ENCODE assay signal across 8 cellular contexts in the genomic region with DNA sequence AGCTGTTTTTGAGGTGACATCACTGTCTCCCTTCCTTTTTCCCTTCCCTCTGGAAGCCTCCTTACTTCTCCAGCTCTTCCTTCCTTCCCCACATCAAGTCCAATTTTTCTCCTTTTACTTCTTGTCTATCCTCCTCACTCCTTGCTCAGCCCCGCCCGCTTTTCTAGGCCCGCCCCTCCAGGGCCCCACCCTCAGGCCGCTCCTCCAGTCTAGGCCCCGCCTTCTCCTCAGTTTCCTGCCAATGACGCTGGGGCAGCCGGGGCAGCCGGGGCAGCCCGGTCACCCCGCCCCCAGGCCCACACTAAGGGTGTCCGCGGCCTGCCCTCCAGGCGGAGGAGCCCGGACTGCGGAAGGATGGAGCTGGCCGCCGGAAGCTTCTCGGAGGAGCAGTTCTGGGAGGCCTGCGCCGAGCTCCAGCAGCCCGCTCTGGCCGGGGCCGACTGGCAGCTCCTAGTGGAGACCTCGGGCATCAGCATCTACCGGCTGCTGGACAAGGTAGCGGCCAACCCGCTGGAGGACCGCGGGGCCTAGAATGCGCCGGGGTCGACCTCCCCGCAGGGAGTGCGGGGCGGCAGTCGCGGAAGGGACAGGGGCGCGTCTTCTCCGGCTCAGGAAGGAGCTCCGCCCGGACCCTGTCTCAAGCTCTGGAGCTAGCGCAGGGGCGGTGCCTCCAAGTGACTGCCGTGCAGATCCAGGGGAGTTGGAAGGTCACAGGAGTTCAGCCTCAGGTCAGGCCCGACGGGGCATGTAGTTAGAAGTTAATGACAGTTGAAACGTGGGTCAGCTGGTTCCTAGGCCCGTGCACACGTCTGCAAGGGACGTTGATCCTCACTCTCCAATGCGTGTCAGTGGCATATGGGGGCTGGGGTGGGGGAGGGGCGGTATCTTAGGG. TPM values are rescaled to one million over a fixed set of nuclear protein-coding genes. Genes with fewer than 3 reads are reported as not detected.
DNase-seq lines count a peak whose midpoint lies in the region; ATAC-seq, FAIRE-seq and TF ChIP-seq lines count a peak whose summit lies in the region.

PCTP (plus strand) TSS at position 302 of the 892 bp plus-strand sequence; CDS start at position 355, 53 bp downstream.

- peaks cover 20% of the 10 kb centered on the region for H3K36me3 Mint-ChIP-seq in Calu3 (ENCODE audit: insufficient read depth, unreplicated experiment)
- no peaks in the 10 kb centered on the region for H3K36me3 Mint-ChIP-seq in activated T-helper 17 cell treated with anti-CD3 and anti-CD28 coated beads, Interleukin-2, amount 50 U/mL, for 72 hours (ENCODE audit: low read depth)
- peaks cover 0 to 3% (median 0%) of the 10 kb centered on the region in 3 donors for H3K36me3 Mint-ChIP-seq in naive thymus-derived CD8-positive, alpha-beta T cell

- peak within 1 kb of the TSS; percentile 47 for H3K27ac Mint-ChIP-seq in Calu3 (ENCODE audit: unreplicated experiment)
- peak within 1 kb of the TSS; percentile 83 for H3K27ac Mint-ChIP-seq in activated T-helper 17 cell treated with anti-CD3 and anti-CD28 coated beads, Interleukin-2, amount 50 U/mL, for 72 hours
- H3K27ac Mint-ChIP-seq in naive thymus-derived CD8-positive, alpha-beta T cell = peak within 1 kb of the TSS in 9 of 10 donors; percentile 47 to 85 (median 77)

- BruUV-seq in Calu3 (replicated peaks; lab: Mats Ljungman, UMichigan) = no TSS peak

- no peaks in the 10 kb centered on the region for H3K27me3 Mint-ChIP-seq in Calu3 (ENCODE audit: unreplicated experiment)
- peaks cover 17% of the 10 kb centered on the region for H3K27me3 Mint-ChIP-seq in activated T-helper 17 cell treated with anti-CD3 and anti-CD28 coated beads, Interleukin-2, amount 50 U/mL, for 72 hours
- H3K27me3 Mint-ChIP-seq in naive thymus-derived CD8-positive, alpha-beta T cell = peaks cover 4 to 26% (median 13%) of the 10 kb centered on the region in 5 donors

- FAIRE-seq in RCC 7860 (lab: Jason Lieb, UNC) = peak; percentile 77

- CTCF ChIA-PET in Calu3 (lab: Charles Lee) = interaction anchor here (0.6 to 1.2 kb wide), 7 partner anchors 8 to 318 kb away, joined by 3 to 4 read pairs (median 3); no protein-coding TSS in a partner anchor

- H3K4me1 Mint-ChIP-seq in Calu3 (ENCODE audit: low read depth, unreplicated experiment) = peaks cover 22% of the 10 kb centered on the region
- H3K4me1 Mint-ChIP-seq in activated T-helper 17 cell treated with anti-CD3 and anti-CD28 coated beads, Interleukin-2, amount 50 U/mL, for 72 hours = peaks cover 11% of the 10 kb centered on the region
- H3K4me1 Mint-ChIP-seq in naive thymus-derived CD8-positive, alpha-beta T cell = peaks cover 9 to 31% (median 19%) of the 10 kb centered on the region in 4 donors

- ATAC-seq in GM21367 (IDR thresholded peaks at IDR 0.05; ENCODE audit: unreplicated experiment) = peak; percentile 99
- ATAC-seq in activated T-helper 17 cell treated with anti-CD3 and anti-CD28 coated beads, Interleukin-2, amount 50 U/mL, for 72 hours (replicated peaks) = peak; percentile 100
- peak; percentile 95 to 97 for ATAC-seq in naive thymus-derived CD8-positive, alpha-beta T cell

- POLR2A ChIA-PET in naive thymus-derived CD8-positive, alpha-beta T cell (lab: Charles Lee) = no interaction called here

- H3K4me3 Mint-ChIP-seq in Calu3 (ENCODE audit: low read depth, unreplicated experiment) = peak within 1 kb of the TSS; percentile 74
- peak within 1 kb of the TSS; percentile 84 for H3K4me3 Mint-ChIP-seq in activated T-helper 17 cell treated with anti-CD3 and anti-CD28 coated beads, Interleukin-2, amount 50 U/mL, for 72 hours
- H3K4me3 Mint-ChIP-seq in naive thymus-derived CD8-positive, alpha-beta T cell = peak within 1 kb of the TSS; percentile 81 to 92 (median 86)

- TF ChIP-seq CTCF in Calu3 (IDR thresholded peaks at IDR 0.05; ENCODE audit: unreplicated experiment) (no peak), fibroblast of mammary gland (conservative IDR thresholded peaks at IDR 0.05; ENCODE audit: control insufficient read depth, insufficient read depth, low read depth, low read length) (no peak)

- H3K9me3 Mint-ChIP-seq in Calu3 (ENCODE audit: low read depth, unreplicated experiment) = no peaks in the 10 kb centered on the region
- no peaks in the 10 kb centered on the region for H3K9me3 Mint-ChIP-seq in activated T-helper 17 cell treated with anti-CD3 and anti-CD28 coated beads, Interleukin-2, amount 50 U/mL, for 72 hours
- H3K9me3 Mint-ChIP-seq in naive thymus-derived CD8-positive, alpha-beta T cell = no peaks in the 10 kb centered on the region

- peak; percentile 94 for DNase-seq in Calu3
- DNase-seq in HT1080 (ENCODE audit: low read depth) = peak; percentile 93
- DNase-seq in RCC 7860 (ENCODE audit: low spot score) = peak; percentile 84
- peak; percentile 86 for DNase-seq in fibroblast of mammary gland (ENCODE audit: low read depth)
- peak; percentile 57 to 86 (median 71) for DNase-seq in naive thymus-derived CD8-positive, alpha-beta T cell
- DNase-seq in stimulated activated naive CD4-positive, alpha-beta T cell (lab: John Stamatoyannopoulos, UW) = peak; percentile 50 to 75 (median 66)

- H3K4me3 ChIP-seq in fibroblast of mammary gland (ENCODE audit: control insufficient read depth, low read depth, low read length) = peak within 1 kb of the TSS; percentile 83

- intact Hi-C loops in Calu3 (cut with micrococcal nuclease; ENCODE audit: unreplicated experiment) = no loop called here

RNA-seq across cellular contexts. Expression of gene PCTP, which starts in this region (rescaled TPM):
- 19.6 and 20.1 TPM in 2 replicates for total RNA-seq in Calu3 (2022)
- 7.9 and 8.1 TPM in 2 replicates for total RNA-seq in HT1080 (2014; rRNA removed; shearing (Covaris generic))
- 11.0 and 11.3 TPM in 2 replicates for polyA plus RNA-seq in HT1080 (2015; cell fraction: cytosol; rRNA removed)
- polyA plus RNA-seq in HT1080 (2015; cell fraction: nucleus; rRNA removed) = 7.0 and 9.0 TPM in 2 replicates
- total RNA-seq in activated T-helper 17 cell treated with anti-CD3 and anti-CD28 coated beads, Interleukin-2, amount 50 U/mL, for 72 hours = 10 to 100 TPM; 12.8 to 14.7 TPM
- 1 to 10 TPM; 2.7 to 2.9 TPM for total RNA-seq in naive thymus-derived CD8-positive, alpha-beta T cell
- 1 to 10 TPM; 1.8 to 3.7 (median 2.3) TPM for polyA plus RNA-seq in naive thymus-derived CD8-positive, alpha-beta T cell

Comparison
In these comparisons a context has a peak if more than half of its experiments do, and no peak if none do; other contexts are left out.
1. Peak in every context shown above with its lines: DNase-seq, ATAC-seq and H3K4me3 ChIP-seq.